1 cellular context compared by ENCODE assay signal in genomic region chr17:48618366-48618896, GRCh38.
TF ChIP-seq lines count a peak whose summit lies in the region.

No MANE protein-coding gene starts in this region.

TF ChIP-seq in K562, 482 proteins besides CTCF, POLR2A, EP300 and RAD21 (continued from another document and continues in another):
- TF ChIP-seq PATZ1 (CRISPR knock-in tag; IDR thresholded peaks at IDR 0.05; ENCODE audit: borderline replicate concordance) (no peak), DPF2 (IDR thresholded peaks at IDR 0.05) (no peak), NBN (IDR thresholded peaks at IDR 0.05; ENCODE audit: low read depth) (no peak), CSDE1 (IDR thresholded peaks at IDR 0.05) (no peak), CBX3 (IDR thresholded peaks at IDR 0.05; ENCODE audit: borderline replicate concordance in 1 of 2, low read length in 2 of 2) (no peak), ZNF589 (CRISPR knock-in tag; IDR thresholded peaks at IDR 0.05; ENCODE audit: low read depth) (no peak), XRCC3 (IDR thresholded peaks at IDR 0.05) (no peak), LEF1 (IDR thresholded peaks at IDR 0.05) (no peak), ELF1 (tag; IDR thresholded peaks at IDR 0.05) (peak; percentile 66), NELFE (IDR thresholded peaks at IDR 0.05; ENCODE audit: insufficient read depth, insufficient read length) (no peak), IRF1 (CRISPR knock-in tag; IDR thresholded peaks at IDR 0.05; ENCODE audit: borderline replicate concordance) (no peak), DEAF1 (CRISPR knock-in tag; IDR thresholded peaks at IDR 0.05) (peak; percentile 95), PCBP1 (IDR thresholded peaks at IDR 0.05; ENCODE audit: low read depth, low read length, poor library complexity, severe bottlenecking) (no peak), SFPQ (IDR thresholded peaks at IDR 0.05; ENCODE audit: low read depth, low read length) (no peak), KLF6 (CRISPR knock-in tag; IDR thresholded peaks at IDR 0.05; ENCODE audit: borderline replicate concordance) (no peak), ZNF436 (CRISPR knock-in tag; IDR thresholded peaks at IDR 0.05) (no peak), ZFP30 (CRISPR knock-in tag; IDR thresholded peaks at IDR 0.05; ENCODE audit: borderline replicate concordance) (no peak), CC2D1A (IDR thresholded peaks at IDR 0.05) (peak; percentile 72), GATA2 (CRISPR knock-in tag; IDR thresholded peaks at IDR 0.05) (no peak), ATF6 (CRISPR knock-in tag; IDR thresholded peaks at IDR 0.05) (no peak), BMI1 (IDR thresholded peaks at IDR 0.05; ENCODE audit: low read length) (0 out of 2 replicates have a peak, but pooled peaks have one; percentile 20), POLR2G (IDR thresholded peaks at IDR 0.05; ENCODE audit: low read depth, low read length) (no peak), TCF3 (CRISPR knock-in tag; IDR thresholded peaks at IDR 0.05) (no peak), EGR1 (conservative IDR thresholded peaks at IDR 0.05) (no peak), BHLHE40 (IDR thresholded peaks at IDR 0.05; ENCODE audit: low read length) (no peak), DNMT1 (IDR thresholded peaks at IDR 0.05) (no peak), RFX1 (IDR thresholded peaks at IDR 0.05) (no peak), NR0B1 (IDR thresholded peaks at IDR 0.05; ENCODE audit: partially characterized antibody) (no peak), MXD1 (CRISPR knock-in tag; IDR thresholded peaks at IDR 0.05; ENCODE audit: borderline replicate concordance, poor library complexity, severe bottlenecking) (no peak), ZNF347 (CRISPR knock-in tag; IDR thresholded peaks at IDR 0.05; ENCODE audit: low read depth) (no peak), HINFP (tag; conservative IDR thresholded peaks at IDR 0.05; ENCODE audit: low read depth) (no peak), RBM25 (IDR thresholded peaks at IDR 0.05; ENCODE audit: low read depth, low read length, severe bottlenecking) (no peak), ZBTB49 (CRISPR knock-in tag; IDR thresholded peaks at IDR 0.05; ENCODE audit: borderline replicate concordance) (no peak), BCOR (IDR thresholded peaks at IDR 0.05) (no peak), RAD51 (IDR thresholded peaks at IDR 0.05; ENCODE audit: borderline replicate concordance, low read depth) (no peak), CBX2 (IDR thresholded peaks at IDR 0.05; ENCODE audit: insufficient read depth, low read length, poor library complexity, severe bottlenecking) (no peak), ZNF174 (CRISPR knock-in tag; IDR thresholded peaks at IDR 0.05) (no peak), HNRNPK (IDR thresholded peaks at IDR 0.05; ENCODE audit: low read depth, low read length, poor library complexity, severe bottlenecking) (no peak), PYGO2 (tag; IDR thresholded peaks at IDR 0.05) (no peak), ZNF121 (CRISPR knock-in tag; conservative IDR thresholded peaks at IDR 0.05) (no peak), E2F6 (IDR thresholded peaks at IDR 0.05; ENCODE audit: borderline replicate concordance in 1 of 2, extremely low read depth in 1 of 2, insufficient read depth in 1 of 2, insufficient read length in 1 of 2, low read depth in 1 of 2, low read length in 1 of 2, poor library complexity in 1 of 2, severe bottlenecking in 1 of 2) (no peak), SMARCE1 (IDR thresholded peaks at IDR 0.05) (no peak), ZNF282 (CRISPR knock-in tag; IDR thresholded peaks at IDR 0.05) (no peak), GATAD2B (IDR thresholded peaks at IDR 0.05; ENCODE audit: borderline replicate concordance) (peak; percentile 31), E2F1 (CRISPR knock-in tag; IDR thresholded peaks at IDR 0.05) (no peak), TSC22D4 (tag; IDR thresholded peaks at IDR 0.05) (no peak), ZNF143 (CRISPR knock-in tag; IDR thresholded peaks at IDR 0.05) (no peak), NFATC3 (IDR thresholded peaks at IDR 0.05) (no peak), ZNF311 (CRISPR knock-in tag; IDR thresholded peaks at IDR 0.05) (no peak), HNRNPLL (IDR thresholded peaks at IDR 0.05; ENCODE audit: low read depth, low read length, poor library complexity, severe bottlenecking) (peak; percentile 83), PTTG1 (tag; IDR thresholded peaks at IDR 0.05; ENCODE audit: low read depth) (no peak), SMARCC2 (IDR thresholded peaks at IDR 0.05; ENCODE audit: low read depth) (no peak), FOXJ3 (CRISPR knock-in tag; IDR thresholded peaks at IDR 0.05) (no peak), MTF1 (CRISPR knock-in tag; IDR thresholded peaks at IDR 0.05; ENCODE audit: borderline replicate concordance) (no peak), KLF13 (tag; IDR thresholded peaks at IDR 0.05; ENCODE audit: borderline replicate concordance, low read depth) (no peak)
